In genomic region chr19:54430306-54431254, GRCh38 we compare ENCODE assay signal across 8 cellular contexts. TPM values are rescaled to one million over a fixed set of nuclear protein-coding genes. Genes with fewer than 3 reads are reported as not detected.
DNase-seq lines count a peak whose midpoint lies in the region; ATAC-seq and TF ChIP-seq lines count a peak whose summit lies in the region.

No MANE protein-coding gene starts in this region.

- TF ChIP-seq CTCF in heart right ventricle (IDR thresholded peaks at IDR 0.05) (peak in 7 of 9 donors; percentile 16 to 58 (median 37)), gastrocnemius medialis (IDR thresholded peaks at IDR 0.05 in 4 of 5, conservative IDR thresholded peaks at IDR 0.05 in 1 of 5) (peak in 1 of 5 experiments; percentile 26)

- ATAC-seq in heart right ventricle (peak; percentile 62 to 85 (median 70)), gastrocnemius medialis (peak; percentile 17 to 37), GM21529 (IDR thresholded peaks at IDR 0.05; ENCODE audit: unreplicated experiment) (no peak)

- intact Hi-C loops in heart right ventricle (cut with DNase I) (no loop called here), gastrocnemius medialis (cut with DNase I; ENCODE audit: low total_unique reads) (no loop called here)

- DNase-seq in ELR (ENCODE audit: low read depth) (peak; percentile 17), NCI-H526 treated with DMSO at 0.1 percent for 48 hours (lab: John Stamatoyannopoulos, UW) (peak; percentile 29), heart right ventricle (peak; percentile 51 to 72), gastrocnemius medialis (no peak), inferior parietal cortex (ENCODE audit: extremely low spot score) (no peak), COLO829 (ENCODE audit: low spot score) (no peak)
- DNase-seq in activated naive CD4-positive, alpha-beta T cell treated with Interleukin-2 at 50 U/mL for 16 hours = peak; percentile 42

- H3K27ac ChIP-seq in heart right ventricle (peak overlapping the region in 1 of 10 donors; percentile 32), gastrocnemius medialis (no peak overlapping the region)

- H3K27me3 ChIP-seq in heart right ventricle (peaks cover 0 to 67% (median 42%) of the 10 kb centered on the region in 7 donors), gastrocnemius medialis (peaks cover 35 to 58% (median 43%) of the 10 kb centered on the region in 3 donors)

- no peaks in the 10 kb centered on the region for H3K9me3 ChIP-seq in heart right ventricle
- H3K9me3 ChIP-seq in gastrocnemius medialis = no peaks in the 10 kb centered on the region

- TF ChIP-seq POLR2A in gastrocnemius medialis (IDR thresholded peaks at IDR 0.05) = no peak

- peak overlapping the region in 8 of 10 donors; percentile 19 to 46 (median 29) for H3K4me3 ChIP-seq in heart right ventricle
- H3K4me3 ChIP-seq in gastrocnemius medialis = peak overlapping the region; percentile 25 to 40 (median 35)

- WGBS in heart right ventricle, 2 donors = 3 to 6% methylated on average over 42 to 43 of the region's 43 CpGs

- peaks cover 3 to 37% (median 28%) of the 10 kb centered on the region in 9 donors for H3K4me1 ChIP-seq in heart right ventricle
- peaks cover 12 to 32% of the 10 kb centered on the region in 2 donors for H3K4me1 ChIP-seq in gastrocnemius medialis

- H3K36me3 ChIP-seq in heart right ventricle = no peaks in the 10 kb centered on the region
- H3K36me3 ChIP-seq in gastrocnemius medialis = no peaks in the 10 kb centered on the region

- in situ Hi-C loops in gastrocnemius medialis (cut with MboI; ENCODE audit: low sequenced_read_pairs in 4 of 4) = no loop called here

RNA-seq across cellular contexts. Expression of gene TTYH1, which starts 15.3 kb away (rescaled TPM):
- total RNA-seq in heart right ventricle (1 to 10 TPM in 5 of 10 donors, under 1 TPM in 5; 0.37 to 4.3 (median 1.0) TPM), gastrocnemius medialis (under 1 TPM in 1 of 4 donors, not detected in 3; 0.41 TPM)
- 1 to 10 TPM; 1.8 to 3.1 TPM for polyA plus RNA-seq in heart right ventricle

RNA-seq across cellular contexts. Expression of gene LENG8, which starts 18.4 kb away (rescaled TPM):
- total RNA-seq in heart right ventricle (10 to 100 TPM; 45.5 to 76.2 (median 56.8) TPM), gastrocnemius medialis (10 to 100 TPM in 3 of 4 donors, 1 to 10 TPM in 1; 9.9 to 49.5 (median 15.5) TPM)
- 100 to 1,000 TPM in 1 of 2 donors, 10 to 100 TPM in 1; 34.3 to 194 TPM for polyA plus RNA-seq in heart right ventricle

RNA-seq across cellular contexts. Expression of gene LENG9, which starts 33.0 kb away (rescaled TPM):
- total RNA-seq in heart right ventricle = 1 to 10 TPM; 1.0 to 4.2 (median 1.5) TPM
- polyA plus RNA-seq in heart right ventricle = 1 to 10 TPM; 1.6 to 2.6 TPM
- 1 to 10 TPM; 1.5 to 4.9 (median 3.4) TPM for total RNA-seq in gastrocnemius medialis

RNA-seq across cellular contexts. Expression of gene CDC42EP5, which starts 42.5 kb away (rescaled TPM):
- total RNA-seq in heart right ventricle (10 to 100 TPM in 5 of 10 donors, 1 to 10 TPM in 5; 5.3 to 22.8 (median 9.7) TPM), gastrocnemius medialis (1 to 10 TPM in 2 of 4 donors, under 1 TPM in 1, not detected in 1; 0.83 to 4.6 (median 4.2) TPM)
- polyA plus RNA-seq in heart right ventricle = 10 to 100 TPM; 11.2 to 21.9 TPM

Comparison
In these comparisons a context has a peak if more than half of its experiments do, and no peak if none do; other contexts are left out.
1. DNase-seq: peak in ELR (single experiment), NCI-H526 treated with DMSO at 0.1 percent for 48 hours (single experiment), activated naive CD4-positive, alpha-beta T cell treated with Interleukin-2 at 50 U/mL for 16 hours (single experiment) and heart right ventricle (2 of 2); none in gastrocnemius medialis (0 of 2), inferior parietal cortex (single experiment) and COLO829 (single experiment).